32 cellular contexts compared by ENCODE assay signal in genomic region chr4:110914791-110915190, GRCh38.
A peak's percentile ranks its signal among the peaks of the same experiment; 100 is the strongest.
DNase-seq lines count a peak whose midpoint lies in the region; ATAC-seq and TF ChIP-seq lines count a peak whose summit lies in the region.
"Had no signal": no experiment of that assay in that cellular context is flagged by ENCODE, and none has a peak within 500 bp of the region (broad histone marks: within the 10 kb centered on the region; RNA-seq: fewer than 3 reads in every experiment).

No MANE protein-coding gene starts in this region.

- H3K36me3 Mint-ChIP-seq in CD4-positive, alpha-beta T cell (ENCODE audit: low read depth) = no peaks in the 10 kb centered on the region
- H3K36me3 Mint-ChIP-seq: CD14-positive monocyte; CD4-positive, alpha-beta memory T cell; CD4-positive, CD25-positive, alpha-beta regulatory T cell; CD8-positive, alpha-beta memory T cell; CD8-positive, alpha-beta T cell had no signal

- H3K4me1 ChIP-seq in smooth muscle cell (ENCODE audit: low read depth) = no peaks in the 10 kb centered on the region
- H3K4me1 ChIP-seq: A549; BE2C; BLaER1; BLaER1 treated with 17β-estradiol and CSF1 and Interleukin-3, amounts not matched to agents 10 nM and 100 nM had no signal

- H3K9me3 ChIP-seq in smooth muscle cell (replicated peaks; ENCODE audit: low read depth) = no peaks in the 10 kb centered on the region
- H3K9me3 ChIP-seq in CD4-positive, alpha-beta T cell (ENCODE audit: control insufficient read depth, low read length) = no peaks in the 10 kb centered on the region
- H3K9me3 ChIP-seq: A549; BE2C; BLaER1; BLaER1 treated with 17β-estradiol and CSF1 and Interleukin-3, amounts not matched to agents 10 nM and 100 nM; Caco-2 had no signal

- TF ChIP-seq CTCF in smooth muscle cell (IDR thresholded peaks at IDR 0.05; ENCODE audit: borderline replicate concordance, insufficient read depth, poor library complexity, severe bottlenecking) = no peak
- TF ChIP-seq CTCF in CD4-positive, alpha-beta T cell (IDR thresholded peaks at IDR 0.05) = no peak

- H2AFZ ChIP-seq in smooth muscle cell (ENCODE audit: low read depth) = peak overlapping the region; percentile 30

- H3K27ac ChIP-seq in smooth muscle cell (ENCODE audit: low read depth) = no peak overlapping the region
- H3K27ac ChIP-seq in CD4-positive, alpha-beta T cell (ENCODE audit: low read depth, low read length) = no peak overlapping the region
- H3K27ac ChIP-seq: 22Rv1; A549; BLaER1; BLaER1 treated with 17β-estradiol and CSF1 and Interleukin-3, amounts not matched to agents 10 nM and 100 nM; C4-2B had no signal

- CTCF ChIA-PET in CD4-positive, alpha-beta T cell (lab: Charles Lee) = no interaction called here

- no peak for ATAC-seq in CD4-positive, alpha-beta T cell (ENCODE audit: poor library complexity)
- ATAC-seq: A549; CD8-positive, alpha-beta T cell had no signal

- H3K79me2 ChIP-seq in smooth muscle cell (ENCODE audit: low read depth) = no peaks in the 10 kb centered on the region

- DNase-seq in head of caudate nucleus = peak in 26 of 42 donors; percentile 1 to 60 (median 21)
- DNase-seq in putamen (ENCODE audit: low spot score) = peak; percentile 23
- no peak for DNase-seq in smooth muscle cell (lab: John Stamatoyannopoulos, UW; ENCODE audit: unreplicated experiment)
- DNase-seq in NCI-H69 (lab: John Stamatoyannopoulos, UW) = no peak
- DNase-seq in hepatic stellate cell (ENCODE audit: low spot score) = no peak
- no peak for DNase-seq in CD4-positive, alpha-beta T cell
- DNase-seq: 8988T; ACHN; AML-193; BE2C; C1 segment of cervical spinal cord; Caco-2; Calu3; CD4-positive, alpha-beta memory T cell; CD4-positive, CD25-positive, alpha-beta regulatory T cell; CD8-positive, alpha-beta memory T cell; CD8-positive, alpha-beta T cell; COR-L47; DMS 273 treated with DMSO at 0.1 percent for 48 hours; DMS153; DMS53; DMS79; DMS79 treated with DMSO at 0.1 percent for 48 hours; DND-41; EL had no signal

- intact Hi-C loops in head of caudate nucleus (cut with DNase I) = no loop called here
- intact Hi-C loops in CD4-positive, alpha-beta T cell (cut with DNase I, micrococcal nuclease) = no loop called here

- POLR2A ChIA-PET in CD4-positive, alpha-beta T cell (lab: Charles Lee) = no interaction called here

- H4K20me1 ChIP-seq in smooth muscle cell (ENCODE audit: low read depth) = no peaks in the 10 kb centered on the region
- H4K20me1 ChIP-seq: BLaER1; BLaER1 treated with 17β-estradiol and CSF1 and Interleukin-3, amounts not matched to agents 10 nM and 100 nM had no signal

- H3K4me1 Mint-ChIP-seq in CD4-positive, alpha-beta T cell (ENCODE audit: low read depth) = no peaks in the 10 kb centered on the region
- H3K4me1 Mint-ChIP-seq: B cell; CD14-positive monocyte; CD4-positive, alpha-beta memory T cell; CD4-positive, CD25-positive, alpha-beta regulatory T cell; CD8-positive, alpha-beta memory T cell had no signal

- no peaks in the 10 kb centered on the region for H3K36me3 ChIP-seq in smooth muscle cell (ENCODE audit: low read depth)
- H3K36me3 ChIP-seq: BE2C; BLaER1; BLaER1 treated with 17β-estradiol and CSF1 and Interleukin-3, amounts not matched to agents 10 nM and 100 nM had no signal

- H3K4me3 ChIP-seq in smooth muscle cell = no peak overlapping the region
- H3K4me3 ChIP-seq: A549; BLaER1; BLaER1 treated with 17β-estradiol and CSF1 and Interleukin-3, amounts not matched to agents 10 nM and 100 nM had no signal

- H3K4me3 Mint-ChIP-seq in CD4-positive, alpha-beta T cell = no peak overlapping the region
- H3K4me3 Mint-ChIP-seq: B cell; CD14-positive monocyte; CD4-positive, alpha-beta memory T cell; CD4-positive, CD25-positive, alpha-beta regulatory T cell; CD8-positive, alpha-beta memory T cell; CD8-positive, alpha-beta T cell had no signal

- H3K9me3 Mint-ChIP-seq in CD4-positive, alpha-beta T cell = peaks cover 3% of the 10 kb centered on the region

- H3K27me3 Mint-ChIP-seq in CD4-positive, alpha-beta T cell = no peaks in the 10 kb centered on the region
- H3K27me3 Mint-ChIP-seq: B cell; CD4-positive, alpha-beta memory T cell; CD4-positive, CD25-positive, alpha-beta regulatory T cell; CD8-positive, alpha-beta memory T cell had no signal

- H3K27ac Mint-ChIP-seq in CD4-positive, alpha-beta T cell = no peak overlapping the region
- H3K27ac Mint-ChIP-seq: B cell; CD14-positive monocyte; CD4-positive, alpha-beta memory T cell; CD8-positive, alpha-beta memory T cell; CD8-positive, alpha-beta T cell had no signal

- H3K4me2 ChIP-seq in smooth muscle cell = no peak overlapping the region
- H3K4me2 ChIP-seq: A549; BLaER1; BLaER1 treated with 17β-estradiol and CSF1 and Interleukin-3, amounts not matched to agents 10 nM and 100 nM had no signal

- H3K9ac ChIP-seq in smooth muscle cell (ENCODE audit: low read depth) = no peak overlapping the region
- H3K9ac ChIP-seq: BLaER1; BLaER1 treated with 17β-estradiol and CSF1 and Interleukin-3, amounts not matched to agents 10 nM and 100 nM had no signal

- no peaks in the 10 kb centered on the region for H3K27me3 ChIP-seq in smooth muscle cell (ENCODE audit: low read depth)
- H3K27me3 ChIP-seq in CD4-positive, alpha-beta T cell (ENCODE audit: control insufficient read depth, insufficient read depth, low read length) = no peaks in the 10 kb centered on the region
- H3K27me3 ChIP-seq: BE2C; BLaER1; BLaER1 treated with 17β-estradiol and CSF1 and Interleukin-3, amounts not matched to agents 10 nM and 100 nM had no signal

- WGBS in smooth muscle cell (ENCODE audit: low lambda C conversion rate) = 78% methylated on average over 3 of the region's 3 CpGs

- H3F3A ChIP-seq in smooth muscle cell (ENCODE audit: low read depth) = no peaks in the 10 kb centered on the region

Comparison
In these comparisons a context has a peak if more than half of its experiments do, and no peak if none do; other contexts are left out.
1. DNase-seq: peak in head of caudate nucleus (26 of 42) and putamen (single experiment); none in smooth muscle cell (single experiment), NCI-H69 (single experiment), hepatic stellate cell (single experiment) and CD4-positive, alpha-beta T cell (0 of 10).